In the genomic region with DNA sequence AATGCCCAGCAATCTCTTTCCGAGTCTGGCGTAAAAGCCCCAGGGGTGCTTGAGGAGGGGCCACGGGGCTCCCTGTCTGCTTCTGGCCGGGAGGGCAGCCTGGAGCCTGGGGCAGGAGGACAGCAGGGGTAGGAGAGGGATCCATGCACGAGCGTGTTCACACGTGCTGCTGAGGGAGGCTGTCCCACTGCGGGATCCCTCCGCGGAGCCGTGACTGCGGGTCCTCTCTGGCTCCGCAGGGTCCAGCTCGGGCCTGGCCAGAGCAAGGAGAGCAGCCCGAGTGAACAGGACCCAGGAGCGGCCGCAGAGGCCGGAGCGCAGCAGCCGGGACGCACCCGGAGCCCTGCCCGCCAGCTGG, we compare ENCODE assay signal across 13 cellular contexts.
"Had no signal": no experiment of that assay in that cellular context is flagged by ENCODE, and none has a peak within 500 bp of the region (broad histone marks: within the 10 kb centered on the region; RNA-seq: fewer than 3 reads in every experiment).

No MANE protein-coding gene starts in this region.

- H3K9me3 ChIP-seq: esophagus muscularis mucosa, gastroesophageal sphincter, neutrophil, sigmoid colon, stomach had no signal

- H3K27ac Mint-ChIP-seq: naive thymus-derived CD4-positive, alpha-beta T cell; nephron progenitor cell had no signal

- ATAC-seq: gastroesophageal sphincter; naive thymus-derived CD4-positive, alpha-beta T cell had no signal

- H3K27ac ChIP-seq: epithelial cell of prostate, esophagus muscularis mucosa, gastroesophageal sphincter, neutrophil, sigmoid colon, stomach had no signal

- H3K36me3 Mint-ChIP-seq: naive thymus-derived CD4-positive, alpha-beta T cell had no signal

- H3K4me3 Mint-ChIP-seq: naive thymus-derived CD4-positive, alpha-beta T cell; nephron progenitor cell had no signal

- H3K27me3 ChIP-seq: esophagus muscularis mucosa, gastroesophageal sphincter, neutrophil, sigmoid colon, stomach had no signal

- H3K36me3 ChIP-seq: gastroesophageal sphincter, neutrophil, sigmoid colon had no signal

- H3K27me3 Mint-ChIP-seq: naive thymus-derived CD4-positive, alpha-beta T cell had no signal

- H3K4me3 ChIP-seq: esophagus muscularis mucosa, gastroesophageal sphincter, sigmoid colon, stomach had no signal

- DNase-seq: effector memory CD4-positive, alpha-beta T cell; mammary epithelial cell; naive thymus-derived CD4-positive, alpha-beta T cell; nephron progenitor cell; sigmoid colon; stimulated activated CD4-positive, alpha-beta T cell treated with anti-CD3 and anti-CD28 coated beads, Interleukin-12 subunit alpha, Interleukin-12 subunit beta, amount 100 ng/mL, for 4 hours; stimulated activated naive CD4-positive, alpha-beta T cell; stomach; trophoblast cell had no signal

- H3K4me1 ChIP-seq: esophagus muscularis mucosa, gastroesophageal sphincter, sigmoid colon, stomach had no signal
